In genomic region chr16:53865492-53865863, GRCh38 we compare ENCODE assay signal across 8 cellular contexts.
A peak's percentile ranks its signal among the peaks of the same experiment; 100 is the strongest.
DNase-seq lines count a peak whose midpoint lies in the region; ATAC-seq lines count a peak whose summit lies in the region.

No MANE protein-coding gene starts in this region.

- peaks cover 24% of the 10 kb centered on the region for H3K4me1 Mint-ChIP-seq in activated naive CD8-positive, alpha-beta T cell treated with anti-CD3 and anti-CD28 coated beads, Interleukin-2, amount 50 U/mL, for 24 hours

- H3K36me3 Mint-ChIP-seq in activated naive CD8-positive, alpha-beta T cell treated with anti-CD3 and anti-CD28 coated beads, Interleukin-2, amount 50 U/mL, for 24 hours (ENCODE audit: low read depth) = peaks cover 47% of the 10 kb centered on the region

- H3K9me3 Mint-ChIP-seq in activated naive CD8-positive, alpha-beta T cell treated with anti-CD3 and anti-CD28 coated beads, Interleukin-2, amount 50 U/mL, for 24 hours = peaks cover 17% of the 10 kb centered on the region

- H3K27me3 Mint-ChIP-seq in activated naive CD8-positive, alpha-beta T cell treated with anti-CD3 and anti-CD28 coated beads, Interleukin-2, amount 50 U/mL, for 24 hours = no peaks in the 10 kb centered on the region

- no peak for DNase-seq in activated naive CD8-positive, alpha-beta T cell treated with anti-CD3 and anti-CD28 coated beads, Interleukin-2, amount 50 U/mL, for 24 hours
- no peak for DNase-seq in left lobe of liver (ENCODE audit: low spot score)
- DNase-seq in HuH-7 (ENCODE audit: low spot score) = no peak
- DNase-seq in activated CD8-positive, alpha-beta memory T cell treated with anti-CD3 and anti-CD28 coated beads, Interleukin-2, amount 50 U/mL, for 4 hours = no peak
- no peak for DNase-seq in activated effector memory CD4-positive, alpha-beta T cell treated with anti-CD3 and anti-CD28 coated beads, Interleukin-2, amount 50 U/mL, for 16 hours

- ATAC-seq in GM18499 (IDR thresholded peaks at IDR 0.05; ENCODE audit: insufficient read depth, unreplicated experiment) = peak; percentile 51
- ATAC-seq in HG03139 (IDR thresholded peaks at IDR 0.05; ENCODE audit: unreplicated experiment) = peak; percentile 58
- peak; percentile 61 for ATAC-seq in activated naive CD8-positive, alpha-beta T cell treated with anti-CD3 and anti-CD28 coated beads, Interleukin-2, amount 50 U/mL, for 24 hours
- peak; percentile 51 for ATAC-seq in left lobe of liver
- no peak for ATAC-seq in GM21367 (IDR thresholded peaks at IDR 0.05; ENCODE audit: unreplicated experiment)

- H3K4me3 Mint-ChIP-seq in activated naive CD8-positive, alpha-beta T cell treated with anti-CD3 and anti-CD28 coated beads, Interleukin-2, amount 50 U/mL, for 24 hours = no peak overlapping the region

- peak overlapping the region; percentile 75 for H3K27ac Mint-ChIP-seq in activated naive CD8-positive, alpha-beta T cell treated with anti-CD3 and anti-CD28 coated beads, Interleukin-2, amount 50 U/mL, for 24 hours
